14 cellular contexts compared by ENCODE assay signal in the genomic region with DNA sequence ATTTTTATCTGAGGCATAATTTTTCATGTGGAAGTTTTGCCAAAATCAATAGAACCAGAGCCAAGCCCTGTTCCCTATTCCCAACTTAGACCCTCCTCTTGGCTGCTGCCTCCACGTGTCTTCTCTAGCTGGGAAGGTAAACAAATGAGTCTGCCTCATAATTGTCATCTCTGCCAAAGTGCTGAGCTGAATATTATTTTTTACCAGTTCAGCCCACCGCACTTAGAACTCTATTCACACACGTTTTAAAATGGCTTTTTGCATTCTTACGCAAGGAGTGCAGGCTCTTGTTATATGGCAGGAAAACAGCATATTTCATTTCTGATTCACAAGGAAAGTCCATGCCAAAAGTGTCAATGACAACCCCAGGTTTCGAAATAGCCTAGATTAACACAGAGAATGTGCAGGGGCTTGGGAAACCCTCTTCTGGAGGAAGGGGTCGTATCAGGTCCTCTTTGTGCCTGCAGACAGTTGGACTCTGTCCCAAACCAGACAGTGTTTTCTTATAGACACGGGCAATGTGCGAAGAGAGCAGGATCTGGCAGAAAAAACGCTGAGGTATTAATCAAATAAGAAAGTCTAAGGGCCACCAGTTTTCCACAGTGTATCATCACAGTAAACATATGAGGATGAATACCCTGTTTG.
DNase-seq lines count a peak whose midpoint lies in the region; ATAC-seq, FAIRE-seq and TF ChIP-seq lines count a peak whose summit lies in the region.
"Had no signal": no experiment of that assay in that cellular context is flagged by ENCODE, and none has a peak within 500 bp of the region (broad histone marks: within the 10 kb centered on the region; RNA-seq: fewer than 3 reads in every experiment).

No MANE protein-coding gene starts in this region.

- in situ Hi-C loops in HAP-1 (cut with MboI; ENCODE audit: low sequenced_read_pairs) = no loop called here

- ATAC-seq in GM21723 (IDR thresholded peaks at IDR 0.05; ENCODE audit: unreplicated experiment) = no peak
- ATAC-seq: effector memory CD8-positive, alpha-beta T cell had no signal

- no peak for TF ChIP-seq EP300 in suprapubic skin (IDR thresholded peaks at IDR 0.05)

- 14% methylated on average over 9 of the region's 9 CpGs for WGBS in suprapubic skin

- peak overlapping the region; percentile 50 for H3K27ac ChIP-seq in suprapubic skin
- H3K27ac ChIP-seq: SJSA1 had no signal

- H3K4me1 ChIP-seq in suprapubic skin (peaks cover 15% of the 10 kb centered on the region), HAP-1 (no peaks in the 10 kb centered on the region)
- H3K4me1 ChIP-seq: SJSA1 had no signal

- H3K4me3 ChIP-seq in bronchial epithelial cell (ENCODE audit: low read depth, low read length) (no peak overlapping the region), suprapubic skin (no peak overlapping the region), HAP-1 (no peak overlapping the region)
- H3K4me3 ChIP-seq: SJSA1 had no signal

- TF ChIP-seq CTCF in bronchial epithelial cell (IDR thresholded peaks at IDR 0.05; ENCODE audit: insufficient read depth, low read length, severe bottlenecking) (no peak), suprapubic skin (IDR thresholded peaks at IDR 0.05) (no peak)

- H3K9me3 ChIP-seq in suprapubic skin (no peaks in the 10 kb centered on the region), HAP-1 (no peaks in the 10 kb centered on the region)

- no peaks in the 10 kb centered on the region for H3K36me3 ChIP-seq in bronchial epithelial cell (ENCODE audit: control insufficient read depth, insufficient read depth, low read length)
- H3K36me3 ChIP-seq in suprapubic skin = no peaks in the 10 kb centered on the region
- no peaks in the 10 kb centered on the region for H3K36me3 ChIP-seq in HAP-1 (replicated peaks)
- H3K36me3 ChIP-seq: SJSA1 had no signal

- no peak for TF ChIP-seq POLR2A in suprapubic skin (IDR thresholded peaks at IDR 0.05)

- FAIRE-seq in bronchial epithelial cell (lab: Jason Lieb, UNC) = no peak

- no peaks in the 10 kb centered on the region for H3K27me3 ChIP-seq in bronchial epithelial cell (ENCODE audit: control insufficient read depth, insufficient read depth, low read length)
- H3K27me3 ChIP-seq in suprapubic skin = no peaks in the 10 kb centered on the region
- no peaks in the 10 kb centered on the region for H3K27me3 ChIP-seq in HAP-1 (ENCODE audit: low read depth)
- H3K27me3 ChIP-seq: SJSA1 had no signal

- peak; percentile 52 for DNase-seq in NCI-H1694 (lab: John Stamatoyannopoulos, UW)
- DNase-seq in bronchial epithelial cell (ENCODE audit: low read depth) = peak; percentile 8
- DNase-seq in kidney glomerular epithelial cell (lab: John Stamatoyannopoulos, UW) = peak; percentile 53
- peak in 1 of 2 donors; percentile 78 for DNase-seq in suprapubic skin (ENCODE audit: low spot score in 2 of 2)
- DNase-seq in HAP-1 (ENCODE audit: low spot score in 2 of 2) = no peak
- DNase-seq in AML-193 (lab: John Stamatoyannopoulos, UW) = no peak
- no peak for DNase-seq in NK-92 (lab: John Stamatoyannopoulos, UW; ENCODE audit: unreplicated experiment)
- DNase-seq: activated CD4-positive, alpha-beta T cell treated with anti-CD3 and anti-CD28 coated beads for 1 hour; activated effector memory CD4-positive, alpha-beta T cell treated with Interleukin-2 at 50 U/mL for 16 hours; effector memory CD8-positive, alpha-beta T cell; NCI-H510A; occipital lobe had no signal

Comparison
In these comparisons a context has a peak if more than half of its experiments do, and no peak if none do; other contexts are left out.
1. DNase-seq: peak in NCI-H1694 (single experiment), bronchial epithelial cell (single experiment) and kidney glomerular epithelial cell (single experiment); none in HAP-1 (0 of 2), AML-193 (0 of 2) and NK-92 (single experiment).